ENCODE assay signal across 1 cellular context in genomic region chr10:97648557-97649404, GRCh38.
A peak's percentile ranks its signal among the peaks of the same experiment; 100 is the strongest.
TF ChIP-seq lines count a peak whose summit lies in the region.

No MANE protein-coding gene starts in this region.

TF ChIP-seq in K562, 482 proteins besides CTCF, POLR2A, EP300 and RAD21 (continued from another document and continues in another):
- TF ChIP-seq CUX1 (CRISPR knock-in tag; IDR thresholded peaks at IDR 0.05) (no peak), ZFPM2 (CRISPR knock-in tag; IDR thresholded peaks at IDR 0.05) (no peak), BDP1 (IDR thresholded peaks at IDR 0.05; ENCODE audit: insufficient read depth, insufficient read length) (no peak), EGR1 (conservative IDR thresholded peaks at IDR 0.05) (peak; percentile 84), TEAD2 (tag; IDR thresholded peaks at IDR 0.05) (no peak), KHSRP (IDR thresholded peaks at IDR 0.05) (no peak), TEAD4 (IDR thresholded peaks at IDR 0.05; ENCODE audit: low read length) (peak; percentile 63), TEAD4 (CRISPR knock-in tag; IDR thresholded peaks at IDR 0.05; ENCODE audit: borderline replicate concordance) (no peak), ZNF212 (CRISPR knock-in tag; IDR thresholded peaks at IDR 0.05) (no peak), CBX1 (IDR thresholded peaks at IDR 0.05; ENCODE audit: low read depth) (no peak), SIX5 (IDR thresholded peaks at IDR 0.05; ENCODE audit: borderline replicate concordance in 1 of 2, insufficient read depth in 1 of 2, low read depth in 1 of 2, low read length in 2 of 2) (no peak), NCOA2 (IDR thresholded peaks at IDR 0.05; ENCODE audit: partially characterized antibody in 2 of 2) (no peak), SRSF3 (IDR thresholded peaks at IDR 0.05; ENCODE audit: insufficient read depth, low read length) (no peak), NCOA6 (IDR thresholded peaks at IDR 0.05) (no peak), KDM1A (IDR thresholded peaks at IDR 0.05) (peak; percentile 31 to 40; a peak in 2 of 4 replicates), CBFA2T3 (IDR thresholded peaks at IDR 0.05) (peak; percentile 82), YBX1 (IDR thresholded peaks at IDR 0.05) (no peak), POLR3G (IDR thresholded peaks at IDR 0.05; ENCODE audit: extremely low read depth, insufficient read length, insufficient replicate concordance) (no peak), KLF1 (tag; IDR thresholded peaks at IDR 0.05) (no peak), TAF1 (IDR thresholded peaks at IDR 0.05; ENCODE audit: control insufficient read depth, extremely low read depth, insufficient read depth, low read length, severe bottlenecking) (no peak), ZBTB26 (CRISPR knock-in tag; IDR thresholded peaks at IDR 0.05) (no peak), STAT5A (IDR thresholded peaks at IDR 0.05; ENCODE audit: borderline replicate concordance, low read length) (peak; percentile 26; the same call in 1 of the 2 replicates), ZNF41 (CRISPR knock-in tag; conservative IDR thresholded peaks at IDR 0.05) (no peak), ZNF398 (CRISPR knock-in tag; IDR thresholded peaks at IDR 0.05) (no peak), RERE (CRISPR knock-in tag; IDR thresholded peaks at IDR 0.05; ENCODE audit: borderline replicate concordance) (no peak), KAT7 (CRISPR knock-in tag; IDR thresholded peaks at IDR 0.05; ENCODE audit: borderline replicate concordance) (no peak), ZNF740 (CRISPR knock-in tag; IDR thresholded peaks at IDR 0.05) (no peak), ZNF740 (tag; IDR thresholded peaks at IDR 0.05) (no peak), ZBTB43 (CRISPR knock-in tag; IDR thresholded peaks at IDR 0.05) (no peak), HDAC2 (IDR thresholded peaks at IDR 0.05) (no peak), ZNF24 (IDR thresholded peaks at IDR 0.05) (0 out of 2 replicates have a peak, but pooled peaks have one; percentile 17), ATF4 (CRISPR knock-in tag; IDR thresholded peaks at IDR 0.05) (no peak), ZFP30 (CRISPR knock-in tag; IDR thresholded peaks at IDR 0.05; ENCODE audit: borderline replicate concordance) (no peak), TAL1 (IDR thresholded peaks at IDR 0.05) (0 out of 2 replicates have a peak, but pooled peaks have one; percentile 34), CCAR2 (IDR thresholded peaks at IDR 0.05; ENCODE audit: low read depth, low read length) (no peak), HEY1 (CRISPR knock-in tag; IDR thresholded peaks at IDR 0.05; ENCODE audit: borderline replicate concordance) (no peak), SRSF9 (IDR thresholded peaks at IDR 0.05; ENCODE audit: borderline replicate concordance, low read depth, low read length) (no peak), HCFC1 (IDR thresholded peaks at IDR 0.05; ENCODE audit: low read depth, low read length) (no peak), MTF1 (CRISPR knock-in tag; IDR thresholded peaks at IDR 0.05; ENCODE audit: borderline replicate concordance) (no peak), CHD1 (IDR thresholded peaks at IDR 0.05; ENCODE audit: low read length) (no peak), SMC3 (conservative IDR thresholded peaks at IDR 0.05; ENCODE audit: insufficient read depth, low read depth, low read length) (no peak), NCOR1 (IDR thresholded peaks at IDR 0.05) (peak; percentile 63), CREB3 (tag; conservative IDR thresholded peaks at IDR 0.05; ENCODE audit: low read depth) (no peak), BCLAF1 (IDR thresholded peaks at IDR 0.05; ENCODE audit: borderline replicate concordance in 1 of 2, control insufficient read depth in 1 of 2, low read depth in 2 of 2, low read length in 1 of 2) (no peak), ZFP36 (IDR thresholded peaks at IDR 0.05; ENCODE audit: low read depth, low read length, partially characterized antibody) (no peak)
